9 cellular contexts compared by ENCODE assay signal in the genomic region with DNA sequence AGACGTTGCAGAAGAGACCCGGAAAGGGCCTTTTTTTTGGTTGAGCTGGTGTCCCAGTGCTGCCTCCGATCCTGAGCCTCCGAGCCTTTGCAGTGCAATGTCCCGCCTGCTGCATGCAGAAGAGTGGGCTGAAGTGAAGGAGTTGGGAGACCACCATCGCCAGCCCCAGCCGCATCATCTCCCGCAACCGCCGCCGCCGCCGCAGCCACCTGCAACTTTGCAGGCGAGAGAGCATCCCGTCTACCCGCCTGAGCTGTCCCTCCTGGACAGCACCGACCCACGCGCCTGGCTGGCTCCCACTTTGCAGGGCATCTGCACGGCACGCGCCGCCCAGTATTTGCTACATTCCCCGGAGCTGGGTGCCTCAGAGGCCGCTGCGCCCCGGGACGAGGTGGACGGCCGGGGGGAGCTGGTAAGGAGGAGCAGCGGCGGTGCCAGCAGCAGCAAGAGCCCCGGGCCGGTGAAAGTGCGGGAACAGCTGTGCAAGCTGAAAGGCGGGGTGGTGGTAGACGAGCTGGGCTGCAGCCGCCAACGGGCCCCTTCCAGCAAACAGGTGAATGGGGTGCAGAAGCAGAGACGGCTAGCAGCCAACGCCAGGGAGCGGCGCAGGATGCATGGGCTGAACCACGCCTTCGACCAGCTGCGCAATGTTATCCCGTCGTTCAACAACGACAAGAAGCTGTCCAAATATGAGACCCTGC. TPM values are rescaled to one million over a fixed set of nuclear protein-coding genes. Genes with fewer than 3 reads are reported as not detected.
DNase-seq lines count a peak whose midpoint lies in the region; ATAC-seq and TF ChIP-seq lines count a peak whose summit lies in the region.
"Had no signal": no experiment of that assay in that cellular context is flagged by ENCODE, and none has a peak within 500 bp of the region (broad histone marks: within the 10 kb centered on the region; RNA-seq: fewer than 3 reads in every experiment).

No MANE protein-coding gene starts in this region.

- no peaks in the 10 kb centered on the region for H3K36me3 Mint-ChIP-seq in activated naive CD8-positive, alpha-beta T cell treated with anti-CD3 and anti-CD28 coated beads for 36 hours

- TF ChIP-seq CTCF in kidney epithelial cell (IDR thresholded peaks at IDR 0.05; ENCODE audit: insufficient read depth, low read length, poor library complexity, severe bottlenecking) (no peak), tibial artery (IDR thresholded peaks at IDR 0.05) (no peak)

- H3K4me3 ChIP-seq in kidney epithelial cell (ENCODE audit: low read depth, low read length) (peak overlapping the region; percentile 29), tibial artery (peak overlapping the region; percentile 30 to 44)
- H3K4me3 ChIP-seq: BLaER1 treated with 17β-estradiol and CSF1 and Interleukin-3, amounts not matched to agents 10 nM and 100 nM had no signal

- ATAC-seq in HG03521 (IDR thresholded peaks at IDR 0.05; ENCODE audit: unreplicated experiment) = no peak

- H3K4me3 Mint-ChIP-seq in activated naive CD8-positive, alpha-beta T cell treated with anti-CD3 and anti-CD28 coated beads for 36 hours = peak overlapping the region; percentile 52

- no peaks in the 10 kb centered on the region for H3K9me3 Mint-ChIP-seq in activated naive CD8-positive, alpha-beta T cell treated with anti-CD3 and anti-CD28 coated beads for 36 hours

- no peaks in the 10 kb centered on the region for H3K36me3 ChIP-seq in kidney epithelial cell (ENCODE audit: control insufficient read depth, insufficient read depth, low read length)
- no peaks in the 10 kb centered on the region for H3K36me3 ChIP-seq in tibial artery
- H3K36me3 ChIP-seq: BLaER1 treated with 17β-estradiol and CSF1 and Interleukin-3, amounts not matched to agents 10 nM and 100 nM had no signal

- H3K9me3 ChIP-seq in tibial artery = no peaks in the 10 kb centered on the region

- peaks cover 3% of the 10 kb centered on the region for H3K4me1 Mint-ChIP-seq in activated naive CD8-positive, alpha-beta T cell treated with anti-CD3 and anti-CD28 coated beads for 36 hours

- intact Hi-C loops in tibial artery (cut with DNase I; ENCODE audit: low total_unique reads) = no loop called here

- H3K27me3 ChIP-seq in kidney epithelial cell (ENCODE audit: control insufficient read depth, insufficient read depth, low read length) (peaks cover 67% of the 10 kb centered on the region), tibial artery (peaks cover 0 to 73% of the 10 kb centered on the region in 2 donors)

- DNase-seq in activated CD4-positive, alpha-beta T cell treated with anti-CD3 and anti-CD28 coated beads for 48 hours = peak; percentile 20
- DNase-seq in activated CD4-positive, alpha-beta T cell treated with anti-CD3 and anti-CD28 coated beads, Interleukin-2, amount 50 U/mL, for 1 hour = no peak
- DNase-seq in activated naive CD8-positive, alpha-beta T cell treated with anti-CD3 and anti-CD28 coated beads for 36 hours = peak; percentile 6
- DNase-seq in kidney epithelial cell (ENCODE audit: low read depth) = no peak
- no peak for DNase-seq in tibial artery
- no peak for DNase-seq in cerebellar nuclear complex (lab: John Stamatoyannopoulos, UW)
- no peak for DNase-seq in NCI-H1092 treated with DMSO at 0.1 percent for 48 hours (lab: John Stamatoyannopoulos, UW)

- peaks cover 91% of the 10 kb centered on the region for H3K27me3 Mint-ChIP-seq in activated naive CD8-positive, alpha-beta T cell treated with anti-CD3 and anti-CD28 coated beads for 36 hours

- no peak overlapping the region for H3K27ac ChIP-seq in tibial artery
- H3K27ac ChIP-seq: BLaER1 treated with 17β-estradiol and CSF1 and Interleukin-3, amounts not matched to agents 10 nM and 100 nM had no signal

- H3K4me1 ChIP-seq in tibial artery = peaks cover 0 to 31% (median 23%) of the 10 kb centered on the region in 4 donors
- H3K4me1 ChIP-seq: BLaER1 treated with 17β-estradiol and CSF1 and Interleukin-3, amounts not matched to agents 10 nM and 100 nM had no signal

- H3K27ac Mint-ChIP-seq in activated naive CD8-positive, alpha-beta T cell treated with anti-CD3 and anti-CD28 coated beads for 36 hours = no peak overlapping the region

RNA-seq across cellular contexts. Expression of gene ATOH1, which starts 0.4 kb away (rescaled TPM):
- not detected for total RNA-seq in activated naive CD8-positive, alpha-beta T cell treated with anti-CD3 and anti-CD28 coated beads for 36 hours
- total RNA-seq in kidney epithelial cell = not detected in 2 replicates

Comparison
In these comparisons a context has a peak if more than half of its experiments do, and no peak if none do; other contexts are left out.
1. DNase-seq: peak in activated CD4-positive, alpha-beta T cell treated with anti-CD3 and anti-CD28 coated beads for 48 hours (single experiment) and activated naive CD8-positive, alpha-beta T cell treated with anti-CD3 and anti-CD28 coated beads for 36 hours (single experiment); none in activated CD4-positive, alpha-beta T cell treated with anti-CD3 and anti-CD28 coated beads, Interleukin-2, amount 50 U/mL, for 1 hour (single experiment), kidney epithelial cell (single experiment), tibial artery (0 of 2), cerebellar nuclear complex (0 of 2) and NCI-H1092 treated with DMSO at 0.1 percent for 48 hours (single experiment).